Comparison of ENCODE assay signal across 9 cellular contexts in the genomic region with DNA sequence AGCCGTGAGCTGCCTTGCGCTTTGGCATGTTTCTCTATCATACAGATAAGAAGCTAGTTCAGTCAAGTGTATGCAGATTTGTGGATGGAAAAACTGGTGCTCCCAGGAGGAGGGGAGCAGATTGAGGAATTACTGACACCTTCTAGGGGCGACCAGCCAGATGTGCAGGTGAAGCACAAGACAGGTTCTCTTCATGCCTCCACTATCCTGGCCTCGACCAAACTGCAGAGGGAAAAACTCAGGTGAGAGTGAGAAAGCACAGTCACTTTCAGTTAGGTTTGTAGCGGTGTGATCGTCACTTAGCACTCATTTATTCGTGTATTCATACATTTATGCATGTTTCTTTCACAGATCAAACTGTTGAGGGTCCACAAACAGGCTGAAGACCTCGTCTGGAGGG. TPM values are rescaled to one million over a fixed set of nuclear protein-coding genes. Genes with fewer than 3 reads are reported as not detected.
A peak's percentile ranks its signal among the peaks of the same experiment; 100 is the strongest.
DNase-seq lines count a peak whose midpoint lies in the region; ATAC-seq and TF ChIP-seq lines count a peak whose summit lies in the region.
"Had no signal": no experiment of that assay in that cellular context is flagged by ENCODE, and none has a peak within 500 bp of the region (broad histone marks: within the 10 kb centered on the region; RNA-seq: fewer than 3 reads in every experiment).

No MANE protein-coding gene starts in this region.

- H3K4me1 Mint-ChIP-seq in activated T-cell treated with anti-CD3 and anti-CD28 coated beads, Interleukin-2, amount 50 U/mL, for 24 hours (ENCODE audit: low read depth), result peaks cover 53% of the 10 kb centered on the region

- H3K9me3 Mint-ChIP-seq in activated T-cell treated with anti-CD3 and anti-CD28 coated beads, Interleukin-2, amount 50 U/mL, for 24 hours, result no peaks in the 10 kb centered on the region

- peak overlapping the region; percentile 91 for H3K27ac Mint-ChIP-seq in activated T-cell treated with anti-CD3 and anti-CD28 coated beads, Interleukin-2, amount 50 U/mL, for 24 hours

- no peak for ATAC-seq in HG02588 (IDR thresholded peaks at IDR 0.05; ENCODE audit: unreplicated experiment)

- H3K9me3 ChIP-seq in transverse colon, result no peaks in the 10 kb centered on the region

- peak overlapping the region; percentile 90 for H3K4me3 Mint-ChIP-seq in activated T-cell treated with anti-CD3 and anti-CD28 coated beads, Interleukin-2, amount 50 U/mL, for 24 hours

- H3K36me3 Mint-ChIP-seq in activated T-cell treated with anti-CD3 and anti-CD28 coated beads, Interleukin-2, amount 50 U/mL, for 24 hours (ENCODE audit: low read depth), result peaks cover 50% of the 10 kb centered on the region

- no peaks in the 10 kb centered on the region for H3K27me3 ChIP-seq in transverse colon

- no peaks in the 10 kb centered on the region for H3K27me3 Mint-ChIP-seq in activated T-cell treated with anti-CD3 and anti-CD28 coated beads, Interleukin-2, amount 50 U/mL, for 24 hours

- in situ Hi-C loops in astrocyte of the cerebellum (cut with HindIII; ENCODE audit: low sequenced_read_pairs), result no loop called here
- in situ Hi-C loops in transverse colon (cut with MboI; ENCODE audit: low pct_ligation_motif_present in 1 of 4, low pct_unique_long_range_greater_than_20kb in 1 of 4, low sequenced_read_pairs in 3 of 4), result no loop called here

- 22 to 31% methylated on average over 8 of the region's 8 CpGs for WGBS in lower leg skin, 2 donors
- 19% methylated on average over 8 of the region's 8 CpGs; no CpG with 5 or more reads in 1 of the 2 donors for WGBS in transverse colon (ENCODE audit: low coverage in 1 of 2), 2 donors

- intact Hi-C loops in lower leg skin (cut with DNase I; ENCODE audit: low total_unique reads) (no loop called here), transverse colon (cut with DNase I; ENCODE audit: low total_unique reads) (no loop called here)

- H3K27ac ChIP-seq in transverse colon, result peak overlapping the region; percentile 90 to 95 (median 94)

- TF ChIP-seq CTCF in astrocyte of the cerebellum (IDR thresholded peaks at IDR 0.05; ENCODE audit: low read depth, low read length, missing control alignments) (no peak), lower leg skin (IDR thresholded peaks at IDR 0.05) (no peak), transverse colon (IDR thresholded peaks at IDR 0.05) (no peak)

- H3K4me1 ChIP-seq in transverse colon, result peaks cover 15 to 46% (median 31%) of the 10 kb centered on the region in 4 donors

- no peak for TF ChIP-seq POLR2A in lower leg skin (IDR thresholded peaks at IDR 0.05)
- TF ChIP-seq POLR2A in transverse colon (IDR thresholded peaks at IDR 0.05), result no peak

- DNase-seq in activated T-cell treated with anti-CD3 and anti-CD28 coated beads, Interleukin-2, amount 50 U/mL, for 24 hours, result no peak
- no peak for DNase-seq in activated T-cell treated with anti-CD3 and anti-CD28 coated beads, Interleukin-2, amount 50 U/mL, for 48 hours
- DNase-seq in astrocyte of the cerebellum (ENCODE audit: low read depth), result no peak
- no peak for DNase-seq in lower leg skin (ENCODE audit: low spot score in 2 of 2)
- DNase-seq in transverse colon, result no peak
- no peak for DNase-seq in GM19238 (ENCODE audit: insufficient read length, low spot score)
- no peak for DNase-seq in activated CD4-positive, alpha-beta T cell treated with anti-CD3 and anti-CD28 coated beads for 1 hour

- H3K4me3 ChIP-seq in astrocyte of the cerebellum (ENCODE audit: low read depth, low read length), result peak overlapping the region; percentile 90
- H3K4me3 ChIP-seq in lower leg skin (ENCODE audit: low read depth, poor library complexity, severe bottlenecking), result peak overlapping the region; percentile 90
- H3K4me3 ChIP-seq in transverse colon, result peak overlapping the region; percentile 80 to 94 (median 83)

- no peaks in the 10 kb centered on the region for H3K36me3 ChIP-seq in transverse colon

- TF ChIP-seq EP300 in transverse colon (IDR thresholded peaks at IDR 0.05; ENCODE audit: low read depth), result no peak

RNA-seq across cellular contexts. Expression of a gene that starts 0.6 kb away (rescaled TPM):
- 100 to 1,000 TPM in 3 of 4 donors, 10 to 100 TPM in 1; 81.3 to 122 (median 106) TPM for total RNA-seq in lower leg skin
- total RNA-seq in transverse colon, result 100 to 1,000 TPM in 3 of 4 donors, 10 to 100 TPM in 1; 97.5 to 184 (median 137) TPM

RNA-seq across cellular contexts. Expression of a gene that starts 21.5 kb away (rescaled TPM):
- 1 to 10 TPM in 3 of 4 donors, under 1 TPM in 1; 0.75 to 7.9 (median 3.6) TPM for total RNA-seq in lower leg skin
- total RNA-seq in transverse colon, result 1 to 10 TPM in 1 of 4 donors, not detected in 3; 9.7 TPM
- total RNA-seq: activated CD8-positive, alpha-beta memory T cell treated with anti-CD3 and anti-CD28 coated beads for 36 hours had no signal

RNA-seq across cellular contexts. Expression of a gene that starts 38.4 kb away (rescaled TPM):
- 100 to 1,000 TPM in 1 of 4 donors, 10 to 100 TPM in 3; 31.0 to 110 (median 43.6) TPM for total RNA-seq in lower leg skin
- total RNA-seq in transverse colon, result 100 to 1,000 TPM in 2 of 4 donors, 10 to 100 TPM in 2; 54.3 to 340 (median 81.1) TPM

RNA-seq across cellular contexts. Expression of a gene that starts 46.2 kb away (rescaled TPM):
- total RNA-seq in lower leg skin (under 1 TPM in 1 of 4 donors, not detected in 3; 0.69 TPM), transverse colon (not detected)
- total RNA-seq: activated CD8-positive, alpha-beta memory T cell treated with anti-CD3 and anti-CD28 coated beads for 36 hours had no signal
